In genomic region chr4:105182211-105182610, GRCh38 we compare ENCODE assay signal across 16 cellular contexts. TPM values are rescaled to one million over a fixed set of nuclear protein-coding genes. Genes with fewer than 3 reads are reported as not detected.
DNase-seq lines count a peak whose midpoint lies in the region; TF ChIP-seq lines count a peak whose summit lies in the region.
"Had no signal": no experiment of that assay in that cellular context is flagged by ENCODE, and none has a peak within 500 bp of the region (broad histone marks: within the 10 kb centered on the region; RNA-seq: fewer than 3 reads in every experiment).

No MANE protein-coding gene starts in this region.

- TF ChIP-seq CTCF in mammary epithelial cell (conservative IDR thresholded peaks at IDR 0.05 in 1 of 2, IDR thresholded peaks at IDR 0.05 in 1 of 2; ENCODE audit: extremely low read depth in 1 of 2, insufficient read depth in 1 of 2, low read depth in 1 of 2, low read length in 2 of 2) (no peak), MCF 10A (IDR thresholded peaks at IDR 0.05; ENCODE audit: unreplicated experiment) (no peak), adrenal gland (IDR thresholded peaks at IDR 0.05) (no peak)

- H3K4me1 Mint-ChIP-seq in MCF 10A (ENCODE audit: insufficient read depth, unreplicated experiment) = peaks cover 20% of the 10 kb centered on the region

- dilution Hi-C loops in mammary epithelial cell (cut with HindIII; ENCODE audit: low sequenced_read_pairs) = no loop called here

- H3K9me3 Mint-ChIP-seq in MCF 10A (ENCODE audit: unreplicated experiment) = no peaks in the 10 kb centered on the region
- H3K9me3 Mint-ChIP-seq: CD4-positive, alpha-beta memory T cell had no signal

- in situ Hi-C loops in mammary epithelial cell (cut with MboI; ENCODE audit: low sequenced_read_pairs in 2 of 2) = no loop called here

- WGBS in mammary epithelial cell (ENCODE audit: low coverage, missing lambda C conversion rate) = 71% methylated on average over 3 of the region's 3 CpGs
- 91 to 94% (median 92%) methylated on average over 3 of the region's 3 CpGs for WGBS in adrenal gland, 4 donors

- BruUV-seq in mammary epithelial cell (replicated peaks; lab: Mats Ljungman, UMichigan) = no TSS peak
- BruUV-seq in MCF 10A (replicated peaks; lab: Mats Ljungman, UMichigan) = no TSS peak

- peaks cover 20% of the 10 kb centered on the region for H3K79me2 ChIP-seq in mammary epithelial cell (ENCODE audit: insufficient read depth, low read length)

- no peaks in the 10 kb centered on the region for H3K36me3 ChIP-seq in mammary epithelial cell (ENCODE audit: insufficient read depth, low read length)
- H3K36me3 ChIP-seq in adrenal gland (replicated peaks in 1 of 2) = no peaks in the 10 kb centered on the region

- no peak overlapping the region for H3K9ac ChIP-seq in mammary epithelial cell (ENCODE audit: insufficient read depth, low read length)
- H3K9ac ChIP-seq: BLaER1 had no signal

- H3K36me3 Mint-ChIP-seq in MCF 10A (ENCODE audit: insufficient read depth, unreplicated experiment) = peaks cover 17% of the 10 kb centered on the region

- H3K4me3 Mint-ChIP-seq in MCF 10A (ENCODE audit: unreplicated experiment) = no peak overlapping the region
- H3K4me3 Mint-ChIP-seq: CD4-positive, alpha-beta memory T cell had no signal

- CTCF ChIA-PET in mammary epithelial cell (lab: Charles Lee; ENCODE audit: low non-redundant PET) (interaction anchor here (0.7 kb wide), 1 partner anchor 15 kb away, joined by 4 read pairs; no protein-coding TSS in a partner anchor), MCF 10A (lab: Yijun Ruan, JAX) (no interaction called here)

- H3K4me1 ChIP-seq in mammary epithelial cell (ENCODE audit: insufficient read depth, low read length) = peaks cover 13% of the 10 kb centered on the region
- peaks cover 0 to 19% of the 10 kb centered on the region in 2 donors for H3K4me1 ChIP-seq in adrenal gland (replicated peaks in 1 of 2)
- H3K4me1 ChIP-seq: A549, BLaER1 had no signal

- peak overlapping the region; percentile 35 for H3K4me2 ChIP-seq in mammary epithelial cell (ENCODE audit: insufficient read depth, low read depth, low read length)
- H3K4me2 ChIP-seq: A549, BLaER1 had no signal

- no peak overlapping the region for H2AFZ ChIP-seq in mammary epithelial cell (ENCODE audit: low read depth, low read length)

- H4K20me1 ChIP-seq in mammary epithelial cell (ENCODE audit: insufficient read depth, low read length) = no peaks in the 10 kb centered on the region

- DNase-seq in mammary epithelial cell (peak; percentile 59), MCF 10A (ENCODE audit: unreplicated experiment) (no peak), amniotic epithelial cell (ENCODE audit: low read depth) (peak; percentile 52), myocyte (ENCODE audit: low read depth) (peak; percentile 32), adrenal gland (no peak), GM03348 (ENCODE audit: low spot score) (no peak), RPMI8226 (no peak)
- DNase-seq: CD4-positive, alpha-beta memory T cell; GF-D8; KG1; MV-4-11; NCI-H1694 treated with DMSO at 0.1 percent for 48 hours; SIG-M5 had no signal

- no peak for TF ChIP-seq POLR2A in adrenal gland (IDR thresholded peaks at IDR 0.05)

- intact Hi-C loops in mammary epithelial cell (cut with micrococcal nuclease) = no loop called here
- intact Hi-C loops in MCF 10A (cut with micrococcal nuclease) = no loop called here
- intact Hi-C loops in adrenal gland (cut with DNase I) = no loop called here

- no peaks in the 10 kb centered on the region for H3K27me3 Mint-ChIP-seq in MCF 10A (ENCODE audit: insufficient read depth, unreplicated experiment)
- H3K27me3 Mint-ChIP-seq: CD4-positive, alpha-beta memory T cell had no signal

- H3K27ac Mint-ChIP-seq in MCF 10A (ENCODE audit: low read depth, unreplicated experiment) = no peak overlapping the region
- H3K27ac Mint-ChIP-seq: CD4-positive, alpha-beta memory T cell had no signal

- no peaks in the 10 kb centered on the region for H3K9me3 ChIP-seq in mammary epithelial cell (replicated peaks; ENCODE audit: insufficient read depth, low read length)
- H3K9me3 ChIP-seq in adrenal gland (replicated peaks in 1 of 3) = no peaks in the 10 kb centered on the region
- H3K9me3 ChIP-seq: A549, BLaER1 had no signal

- H3K4me3 ChIP-seq in mammary epithelial cell (replicated peaks in 1 of 3; ENCODE audit: insufficient read depth in 1 of 3, low read depth in 2 of 3, low read length in 3 of 3) (no peak overlapping the region), adrenal gland (no peak overlapping the region)
- H3K4me3 ChIP-seq: A549, BLaER1, GM12878 had no signal

- POLR2A ChIA-PET in MCF 10A (lab: Yijun Ruan, JAX) = interaction anchor here (0.7 to 2.9 kb wide), 4 partner anchors 10 to 35 kb away, joined by 3 to 10 read pairs (median 4); no protein-coding TSS in a partner anchor

- no peak overlapping the region for H3K27ac ChIP-seq in mammary epithelial cell (ENCODE audit: insufficient read depth, low read depth, low read length)
- no peak overlapping the region for H3K27ac ChIP-seq in adrenal gland
- H3K27ac ChIP-seq: A549, BLaER1 had no signal

- no peaks in the 10 kb centered on the region for H3K27me3 ChIP-seq in mammary epithelial cell (ENCODE audit: insufficient read depth, low read length)
- no peaks in the 10 kb centered on the region for H3K27me3 ChIP-seq in adrenal gland
- H3K27me3 ChIP-seq: BLaER1 had no signal

RNA-seq across cellular contexts. Expression of gene TET2, which starts 35.5 kb away (rescaled TPM):
- total RNA-seq in mammary epithelial cell (10 to 100 TPM; 16.4 to 18.0 TPM), MCF 10A (2022) (20.5 and 20.9 TPM in 2 replicates), myocyte (15.1 and 18.6 TPM in 2 replicates), adrenal gland (10 to 100 TPM in 6 of 8 donors, 1 to 10 TPM in 2; 7.7 to 26.1 (median 16.6) TPM)
- polyA plus RNA-seq in mammary epithelial cell (5.7 TPM), adrenal gland (1 to 10 TPM; 3.7 to 6.1 (median 6.0) TPM)
- polyA minus RNA-seq in mammary epithelial cell = 8.3 TPM
- 3.3 TPM for polyA plus RNA-seq in myocyte (2012)

Comparison
In these comparisons a context has a peak if more than half of its experiments do, and no peak if none do; other contexts are left out.
1. DNase-seq: peak in mammary epithelial cell (single experiment), amniotic epithelial cell (single experiment) and myocyte (single experiment); none in MCF 10A (single experiment), adrenal gland (0 of 7), GM03348 (single experiment) and RPMI8226 (single experiment).